30 cellular contexts compared by ENCODE assay signal in the genomic region with DNA sequence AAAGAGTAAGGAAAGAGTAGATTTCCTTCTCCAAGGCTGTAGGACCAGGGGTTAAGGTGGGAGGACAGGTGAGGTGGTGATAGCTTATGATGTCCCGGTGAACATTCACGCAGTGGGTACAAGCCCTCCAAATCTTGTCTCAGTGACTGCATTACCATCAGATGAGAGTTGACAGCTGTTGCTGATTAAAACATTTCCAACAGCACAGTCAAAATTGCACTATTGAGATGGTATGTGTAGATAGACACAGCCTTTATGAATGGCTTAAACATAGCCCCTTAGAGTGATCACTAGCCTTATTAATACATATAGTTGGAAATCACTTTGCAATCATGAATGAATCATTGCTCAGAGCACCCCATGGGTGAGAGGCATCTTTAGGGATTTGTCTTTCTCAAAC. TPM values are rescaled to one million over a fixed set of nuclear protein-coding genes. Genes with fewer than 3 reads are reported as not detected.
"Had no signal": no experiment of that assay in that cellular context is flagged by ENCODE, and none has a peak within 500 bp of the region (broad histone marks: within the 10 kb centered on the region; RNA-seq: fewer than 3 reads in every experiment).

No MANE protein-coding gene starts in this region.

- H3K4me1 ChIP-seq: stomach, suprapubic skin, testis, thyroid gland, tibial artery, tibial nerve, transverse colon, upper lobe of left lung, upper lobe of right lung, uterus, vagina had no signal

- H3K27ac Mint-ChIP-seq: stimulated activated effector memory CD8-positive, alpha-beta T cell treated with anti-CD3 and anti-CD28 coated beads, Interleukin-12 subunit alpha, Interleukin-12 subunit beta, amount 100 ng/mL, for 72 hours; stimulated activated memory B cell treated with anti-CD40 and anti-IgM and Interleukin-4, amounts not matched to agents 10 μg/mL and 1 μg/mL and 100 μg/mL, for 72 hours; stimulated activated naive B cell treated with anti-CD40 and anti-IgM and Interleukin-4, amounts not matched to agents 10 μg/mL and 1 μg/mL and 100 μg/mL, for 72 hours; stimulated activated naive CD8-positive, alpha-beta T cell treated with anti-CD3 and anti-CD28 coated beads, Interleukin-15, amount 100 ng/mL, for 72 hours; stimulated activated naive CD8-positive, alpha-beta T cell treated with anti-CD3 and anti-CD28 coated beads, Interleukin-15, Interleukin-2, amounts not matched to agents 100 ng/mL and 50 ng/mL, for 24 hours; type B pancreatic cell had no signal

- H3K27me3 ChIP-seq: testis, thyroid gland, upper lobe of left lung, uterus, vagina had no signal

- H3K4me3 ChIP-seq: stomach, suprapubic skin, testis, thoracic aorta, thyroid gland, tibial artery, tibial nerve, transverse colon, upper lobe of left lung, upper lobe of right lung, uterus, vagina had no signal

- H3K36me3 ChIP-seq: stomach, suprapubic skin, thoracic aorta, thyroid gland, tibial artery, tibial nerve, transverse colon, upper lobe of left lung, upper lobe of right lung, uterus, vagina had no signal

- ATAC-seq: stimulated activated effector memory CD8-positive, alpha-beta T cell treated with anti-CD3 and anti-CD28 coated beads, Interleukin-12 subunit alpha, Interleukin-12 subunit beta, amount 100 ng/mL, for 72 hours; stimulated activated memory B cell treated with anti-CD40 and anti-IgM and Interleukin-4, amounts not matched to agents 10 μg/mL and 1 μg/mL and 100 μg/mL, for 72 hours; stimulated activated naive B cell treated with anti-CD40 and anti-IgM and Interleukin-4, amounts not matched to agents 10 μg/mL and 1 μg/mL and 100 μg/mL, for 72 hours; stimulated activated naive CD8-positive, alpha-beta T cell treated with anti-CD3 and anti-CD28 coated beads, Interleukin-15, amount 100 ng/mL, for 72 hours; stimulated activated naive CD8-positive, alpha-beta T cell treated with anti-CD3 and anti-CD28 coated beads, Interleukin-15, Interleukin-2, amounts not matched to agents 100 U/mL and 50 U/mL, for 24 hours; upper lobe of right lung had no signal

- H3K36me3 Mint-ChIP-seq: stimulated activated effector memory CD8-positive, alpha-beta T cell treated with anti-CD3 and anti-CD28 coated beads, Interleukin-12 subunit alpha, Interleukin-12 subunit beta, amount 100 ng/mL, for 72 hours; stimulated activated memory B cell treated with anti-CD40 and anti-IgM and Interleukin-4, amounts not matched to agents 10 μg/mL and 1 μg/mL and 100 μg/mL, for 72 hours; stimulated activated naive B cell treated with anti-CD40 and anti-IgM and Interleukin-4, amounts not matched to agents 10 μg/mL and 1 μg/mL and 100 μg/mL, for 72 hours; type B pancreatic cell had no signal

- H3K9me3 Mint-ChIP-seq: stimulated activated effector memory CD8-positive, alpha-beta T cell treated with anti-CD3 and anti-CD28 coated beads, Interleukin-12 subunit alpha, Interleukin-12 subunit beta, amount 100 ng/mL, for 72 hours; stimulated activated memory B cell treated with anti-CD40 and anti-IgM and Interleukin-4, amounts not matched to agents 10 μg/mL and 1 μg/mL and 100 μg/mL, for 72 hours; stimulated activated naive B cell treated with anti-CD40 and anti-IgM and Interleukin-4, amounts not matched to agents 10 μg/mL and 1 μg/mL and 100 μg/mL, for 72 hours; stimulated activated naive CD8-positive, alpha-beta T cell treated with anti-CD3 and anti-CD28 coated beads, Interleukin-15, amount 100 ng/mL, for 72 hours; stimulated activated naive CD8-positive, alpha-beta T cell treated with anti-CD3 and anti-CD28 coated beads, Interleukin-15, Interleukin-2, amounts not matched to agents 100 ng/mL and 50 ng/mL, for 24 hours; type B pancreatic cell had no signal

- DNase-seq: stimulated activated CD4-positive, alpha-beta T cell treated with anti-CD3 and anti-CD28 coated beads, Interleukin-2, amount 100 ng/mL, for 48 hours; stimulated activated CD4-positive, alpha-beta T cell treated with anti-CD3 and anti-CD28 coated beads, Interleukin-4, amount 100 ng/mL, for 1 hour; stimulated activated CD4-positive, alpha-beta T cell treated with anti-CD3 and anti-CD28 coated beads, Interleukin-4, amount 100 ng/mL, for 24 hours; stimulated activated CD4-positive, alpha-beta T cell treated with anti-CD3 and anti-CD28 coated beads, Interleukin-4, amount 100 ng/mL, for 4 hours; stimulated activated CD8-positive, alpha-beta memory T cell treated with anti-CD3 and anti-CD28 coated beads, Interleukin-4, amount 100 ng/mL, for 48 hours; stimulated activated naive B cell treated with anti-CD40 and anti-IgM and Interleukin-4, amounts not matched to agents 10 μg/mL and 1 μg/mL and 100 μg/mL, for 72 hours; stimulated activated naive CD4-positive, alpha-beta T cell; stimulated activated naive CD4-positive, alpha-beta T cell treated with Interleukin-2 at 50 U/mL for 16 hours; stimulated activated naive CD8-positive, alpha-beta T cell treated with anti-CD3 and anti-CD28 coated beads, Interleukin-15, amount 100 ng/mL, for 72 hours; stimulated activated naive CD8-positive, alpha-beta T cell treated with anti-CD3 and anti-CD28 coated beads, Interleukin-15, Interleukin-2, amounts not matched to agents 100 U/mL and 50 U/mL, for 24 hours; stomach; substantia nigra; testis; thyroid gland; tibial artery; transverse colon; trophoblast cell; upper lobe of left lung; upper lobe of right lung; uterus had no signal

- H3K9me3 ChIP-seq: stomach, suprapubic skin, testis, thoracic aorta, thyroid gland, tibial artery, tibial nerve, transverse colon, upper lobe of left lung, upper lobe of right lung, uterus, vagina had no signal

- H3K27ac ChIP-seq: stomach, suprapubic skin, testis, thoracic aorta, thyroid gland, tibial artery, tibial nerve, transverse colon, upper lobe of left lung, upper lobe of right lung, uterus, vagina had no signal

RNA-seq across cellular contexts. Expression of a gene that starts 7.3 kb away (rescaled TPM):
- total RNA-seq: subcutaneous adipose tissue, thyroid gland, tibial nerve, upper lobe of right lung, ureter had no signal
